Comparison of ENCODE assay signal across 11 cellular contexts in genomic region chr11:10725114-10725906, GRCh38. TPM values are rescaled to one million over a fixed set of nuclear protein-coding genes. Genes with fewer than 3 reads are reported as not detected.
DNase-seq lines count a peak whose midpoint lies in the region; FAIRE-seq and TF ChIP-seq lines count a peak whose summit lies in the region.
"Had no signal": no experiment of that assay in that cellular context is flagged by ENCODE, and none has a peak within 500 bp of the region (broad histone marks: within the 10 kb centered on the region; RNA-seq: fewer than 3 reads in every experiment).

No MANE protein-coding gene starts in this region.

- H3K4me1 ChIP-seq in osteoblast (ENCODE audit: insufficient read depth, low read length) = peaks cover 32% of the 10 kb centered on the region
- H3K4me1 ChIP-seq in Karpas-422 (ENCODE audit: low read length) = no peaks in the 10 kb centered on the region
- H3K4me1 ChIP-seq: parathyroid adenoma had no signal

- H3K79me2 ChIP-seq in osteoblast (ENCODE audit: insufficient read depth, low read length) (no peaks in the 10 kb centered on the region), Karpas-422 (ENCODE audit: low read length) (no peaks in the 10 kb centered on the region)
- H3K79me2 ChIP-seq: parathyroid adenoma had no signal

- TF ChIP-seq CTCF in osteoblast (IDR thresholded peaks at IDR 0.05; ENCODE audit: extremely low read depth, low read depth, low read length) = no peak

- H3K4me3 ChIP-seq in osteoblast (ENCODE audit: insufficient read depth, low read length) (no peak overlapping the region), Karpas-422 (ENCODE audit: low read length) (no peak overlapping the region)
- H3K4me3 ChIP-seq: esophagus squamous epithelium had no signal

- FAIRE-seq in GM19239 (lab: Jason Lieb, UNC) = no peak

- H4K20me1 ChIP-seq in osteoblast (ENCODE audit: insufficient read depth, low read length) = no peaks in the 10 kb centered on the region
- H4K20me1 ChIP-seq in Karpas-422 (ENCODE audit: insufficient read depth, low read depth, low read length) = no peaks in the 10 kb centered on the region

- DNase-seq in ELR (ENCODE audit: low read depth) = peak; percentile 91
- peak; percentile 79 to 95 for DNase-seq in NOMO-1 (lab: John Stamatoyannopoulos, UW; ENCODE audit: unreplicated experiment in 2 of 2)
- peak; percentile 97 for DNase-seq in amniotic epithelial cell (ENCODE audit: low read depth)
- DNase-seq in osteoblast (ENCODE audit: insufficient read length, low spot score, missing footprints) = peak; percentile 82
- DNase-seq in NCI-H187 treated with DMSO at 0.1 percent for 48 hours (lab: John Stamatoyannopoulos, UW) = no peak
- DNase-seq in GM19239 (ENCODE audit: insufficient read length, low spot score) = no peak
- DNase-seq in Karpas-422 = no peak
- no peak for DNase-seq in islet precursor cell
- DNase-seq: esophagus squamous epithelium had no signal

- no peaks in the 10 kb centered on the region for H3K9me2 ChIP-seq in Karpas-422 (replicated peaks; ENCODE audit: insufficient read depth, low read length)

- no peak overlapping the region for H3K9ac ChIP-seq in Karpas-422 (ENCODE audit: low read length)
- H3K9ac ChIP-seq: parathyroid adenoma had no signal

- H2AFZ ChIP-seq in osteoblast (ENCODE audit: low read length) = no peak overlapping the region
- no peak overlapping the region for H2AFZ ChIP-seq in Karpas-422 (ENCODE audit: low read length)
- H2AFZ ChIP-seq: parathyroid adenoma had no signal

- H3K27me3 ChIP-seq in osteoblast (ENCODE audit: insufficient read depth, low read length) = peaks cover 5% of the 10 kb centered on the region
- H3K27me3 ChIP-seq in Karpas-422 (ENCODE audit: low read length) = no peaks in the 10 kb centered on the region
- H3K27me3 ChIP-seq: esophagus squamous epithelium had no signal

- H3K9me3 ChIP-seq in osteoblast (ENCODE audit: low read depth, low read length) (no peaks in the 10 kb centered on the region), Karpas-422 (ENCODE audit: low read length) (no peaks in the 10 kb centered on the region)
- H3K9me3 ChIP-seq: esophagus squamous epithelium had no signal

- no peak overlapping the region for H3K27ac ChIP-seq in osteoblast (ENCODE audit: low read depth, low read length)
- no peak overlapping the region for H3K27ac ChIP-seq in Karpas-422 (ENCODE audit: low read length)
- H3K27ac ChIP-seq: esophagus squamous epithelium, parathyroid adenoma had no signal

- H3K36me3 ChIP-seq in osteoblast (ENCODE audit: insufficient read depth, low read length) (no peaks in the 10 kb centered on the region), Karpas-422 (ENCODE audit: insufficient read depth, low read length) (no peaks in the 10 kb centered on the region)
- H3K36me3 ChIP-seq: esophagus squamous epithelium had no signal

- no peak overlapping the region for H3K4me2 ChIP-seq in osteoblast (ENCODE audit: insufficient read depth, low read length)
- no peak overlapping the region for H3K4me2 ChIP-seq in Karpas-422 (ENCODE audit: low read depth, low read length, poor library complexity, severe bottlenecking)

RNA-seq across cellular contexts. Expression of gene CTR9, which starts 25.7 kb away (rescaled TPM):
- total RNA-seq in osteoblast = 25.0 and 27.4 TPM in 2 replicates
- total RNA-seq in Karpas-422 (2014; rRNA removed; shearing (Covaris generic); ENCODE audit: low replicate concordance) = 20.7 and 39.9 TPM in 2 replicates

RNA-seq across cellular contexts. Expression of gene IRAG1, which starts 31.8 kb away (rescaled TPM):
- total RNA-seq in osteoblast = 2.7 and 4.3 TPM in 2 replicates
- not detected in 2 replicates for total RNA-seq in Karpas-422 (2014; rRNA removed; shearing (Covaris generic); ENCODE audit: low replicate concordance)
- total RNA-seq: T-helper 2 cell treated with Interferon-gamma antibody and Interleukin-4, amounts not matched to agents 100 ng/mL and 5 ng/mL, for 36 hours had no signal

Comparison
In these comparisons a context has a peak if more than half of its experiments do, and no peak if none do; other contexts are left out.
1. DNase-seq: peak in ELR (single experiment), NOMO-1 (2 of 2), amniotic epithelial cell (single experiment) and osteoblast (single experiment); none in NCI-H187 treated with DMSO at 0.1 percent for 48 hours (single experiment), GM19239 (single experiment), Karpas-422 (single experiment) and islet precursor cell (single experiment).